ENCODE assay signal across 21 cellular contexts in the genomic region with DNA sequence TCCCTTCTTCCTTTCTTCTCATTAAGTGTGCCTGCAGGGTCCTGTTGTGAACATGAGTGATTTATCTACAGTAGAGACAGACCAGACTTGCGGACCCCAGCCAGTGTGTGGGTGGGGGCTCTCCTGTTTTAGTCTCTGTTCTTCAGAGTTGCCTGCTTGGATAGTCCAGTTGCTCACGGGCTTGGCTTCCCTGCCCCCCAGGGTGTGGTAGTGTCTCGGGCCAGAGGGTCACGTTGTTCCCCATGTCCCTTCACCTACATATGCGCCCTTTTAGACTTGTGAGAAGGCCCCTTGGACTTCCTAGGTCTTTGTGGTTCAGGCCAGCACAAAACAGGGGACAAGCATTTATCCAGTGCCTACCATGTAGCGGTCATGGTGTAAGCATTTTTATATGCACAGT.
A peak's percentile ranks its signal among the peaks of the same experiment; 100 is the strongest.
DNase-seq lines count a peak whose midpoint lies in the region; ATAC-seq and TF ChIP-seq lines count a peak whose summit lies in the region.
"Had no signal": no experiment of that assay in that cellular context is flagged by ENCODE, and none has a peak within 500 bp of the region (broad histone marks: within the 10 kb centered on the region; RNA-seq: fewer than 3 reads in every experiment).

No MANE protein-coding gene starts in this region.

- H3K36me3 Mint-ChIP-seq in stimulated activated naive CD8-positive, alpha-beta T cell treated with anti-CD3 and anti-CD28 coated beads, Interleukin-15, Interleukin-2, amounts not matched to agents 100 ng/mL and 50 ng/mL, for 24 hours (ENCODE audit: low read depth): peaks cover 44% of the 10 kb centered on the region
- H3K36me3 Mint-ChIP-seq in activated naive CD8-positive, alpha-beta T cell treated with anti-CD3 and anti-CD28 coated beads for 36 hours: peaks cover 13% of the 10 kb centered on the region

- H3K4me3 Mint-ChIP-seq in stimulated activated naive CD8-positive, alpha-beta T cell treated with anti-CD3 and anti-CD28 coated beads, Interleukin-15, Interleukin-2, amounts not matched to agents 100 ng/mL and 50 ng/mL, for 24 hours: no peak overlapping the region
- H3K4me3 Mint-ChIP-seq in stimulated activated naive CD8-positive, alpha-beta T cell treated with anti-CD3 and anti-CD28 coated beads, Interleukin-15, amount 100 ng/mL, for 72 hours: peak overlapping the region in 1 of 2 donors; percentile 0
- no peak overlapping the region for H3K4me3 Mint-ChIP-seq in activated naive CD8-positive, alpha-beta T cell treated with anti-CD3 and anti-CD28 coated beads for 36 hours
- H3K4me3 Mint-ChIP-seq: activated naive CD4-positive, alpha-beta T cell treated with anti-CD3 and anti-CD28 coated beads, Interleukin-2, amount 10 ng/mL, durations not matched to agents 7 days and 5 days; naive thymus-derived CD8-positive, alpha-beta T cell had no signal

- ATAC-seq in stimulated activated naive CD8-positive, alpha-beta T cell treated with anti-CD3 and anti-CD28 coated beads, Interleukin-15, amount 100 ng/mL, for 72 hours: no peak
- peak in 2 of 4 donors; percentile 18 to 26 for ATAC-seq in psoas muscle
- ATAC-seq: naive thymus-derived CD8-positive, alpha-beta T cell; T-cell had no signal

- WGBS in esophagus squamous epithelium, 2 donors: 55 to 76% methylated on average over 6 of the region's 6 CpGs
- WGBS in psoas muscle, 3 donors: 37 to 55% (median 47%) methylated on average over 6 of the region's 6 CpGs

- no peaks in the 10 kb centered on the region for H3K9me3 Mint-ChIP-seq in stimulated activated naive CD8-positive, alpha-beta T cell treated with anti-CD3 and anti-CD28 coated beads, Interleukin-15, Interleukin-2, amounts not matched to agents 100 ng/mL and 50 ng/mL, for 24 hours
- H3K9me3 Mint-ChIP-seq in stimulated activated naive CD8-positive, alpha-beta T cell treated with anti-CD3 and anti-CD28 coated beads, Interleukin-15, amount 100 ng/mL, for 72 hours: no peaks in the 10 kb centered on the region
- H3K9me3 Mint-ChIP-seq in activated naive CD8-positive, alpha-beta T cell treated with anti-CD3 and anti-CD28 coated beads for 36 hours: no peaks in the 10 kb centered on the region
- H3K9me3 Mint-ChIP-seq: activated naive CD4-positive, alpha-beta T cell treated with anti-CD3 and anti-CD28 coated beads, Interleukin-2, amount 10 ng/mL, durations not matched to agents 7 days and 5 days; naive thymus-derived CD8-positive, alpha-beta T cell; T-cell had no signal

- H3K4me1 Mint-ChIP-seq in stimulated activated naive CD8-positive, alpha-beta T cell treated with anti-CD3 and anti-CD28 coated beads, Interleukin-15, Interleukin-2, amounts not matched to agents 100 ng/mL and 50 ng/mL, for 24 hours (ENCODE audit: low read depth): peaks cover 31% of the 10 kb centered on the region
- peaks cover 26% of the 10 kb centered on the region for H3K4me1 Mint-ChIP-seq in stimulated activated naive CD8-positive, alpha-beta T cell treated with anti-CD3 and anti-CD28 coated beads, Interleukin-15, amount 100 ng/mL, for 72 hours
- H3K4me1 Mint-ChIP-seq in activated naive CD8-positive, alpha-beta T cell treated with anti-CD3 and anti-CD28 coated beads for 36 hours: peaks cover 6% of the 10 kb centered on the region

- no peak for DNase-seq in stimulated activated naive CD8-positive, alpha-beta T cell treated with anti-CD3 and anti-CD28 coated beads, Interleukin-15, amount 100 ng/mL, for 72 hours
- DNase-seq in esophagus squamous epithelium (lab: John Stamatoyannopoulos, UW): no peak
- peak in 1 of 2 donors; percentile 66 for DNase-seq in psoas muscle
- no peak for DNase-seq in germinal center (ENCODE audit: low spot score)
- no peak for DNase-seq in breast epithelium (ENCODE audit: low spot score in 2 of 2)
- DNase-seq in hippocampal formation (lab: John Stamatoyannopoulos, UW): no peak
- DNase-seq in activated naive CD8-positive, alpha-beta T cell treated with anti-CD3 and anti-CD28 coated beads for 36 hours: no peak
- DNase-seq: activated CD4-positive, alpha-beta T cell treated with anti-CD3 and anti-CD28 coated beads, Interleukin-2, amount 50 U/mL, for 1 hour; activated naive CD4-positive, alpha-beta T cell treated with anti-CD3 and anti-CD28 coated beads, Interleukin-2, amount 10 ng/mL, durations not matched to agents 7 days and 5 days; C1 segment of cervical spinal cord; hypothalamus; Kasumi-1; naive thymus-derived CD8-positive, alpha-beta T cell; NCI-H1048; NCI-H1930; NCI-H226; SIG-M5; stimulated activated CD4-positive, alpha-beta T cell treated with anti-CD3 and anti-CD28 coated beads, Interleukin-2, amount 100 ng/mL, for 24 hours; T-cell had no signal

- H3K27me3 Mint-ChIP-seq in stimulated activated naive CD8-positive, alpha-beta T cell treated with anti-CD3 and anti-CD28 coated beads, Interleukin-15, Interleukin-2, amounts not matched to agents 100 ng/mL and 50 ng/mL, for 24 hours: no peaks in the 10 kb centered on the region
- H3K27me3 Mint-ChIP-seq in stimulated activated naive CD8-positive, alpha-beta T cell treated with anti-CD3 and anti-CD28 coated beads, Interleukin-15, amount 100 ng/mL, for 72 hours: no peaks in the 10 kb centered on the region
- no peaks in the 10 kb centered on the region for H3K27me3 Mint-ChIP-seq in activated naive CD8-positive, alpha-beta T cell treated with anti-CD3 and anti-CD28 coated beads for 36 hours
- H3K27me3 Mint-ChIP-seq: activated naive CD4-positive, alpha-beta T cell treated with anti-CD3 and anti-CD28 coated beads, Interleukin-2, amount 10 ng/mL, durations not matched to agents 7 days and 5 days; naive thymus-derived CD8-positive, alpha-beta T cell; T-cell had no signal

- TF ChIP-seq POLR2A in esophagus squamous epithelium (IDR thresholded peaks at IDR 0.05) (no peak), breast epithelium (IDR thresholded peaks at IDR 0.05) (no peak)

- H3K27me3 ChIP-seq in esophagus squamous epithelium (no peaks in the 10 kb centered on the region), psoas muscle (ENCODE audit: insufficient read depth in 3 of 3, low read length in 2 of 3) (no peaks in the 10 kb centered on the region), breast epithelium (no peaks in the 10 kb centered on the region)

- intact Hi-C loops in esophagus squamous epithelium (cut with DNase I) (no loop called here), psoas muscle (cut with DNase I) (loop anchor here (5.0 kb wide), 2 partner anchors 41 to 86 kb away; no protein-coding TSS in a partner anchor), breast epithelium (cut with DNase I; ENCODE audit: low total_unique reads) (no loop called here)

- peaks cover 7 to 90% (median 18%) of the 10 kb centered on the region in 3 donors for H3K36me3 ChIP-seq in esophagus squamous epithelium
- peaks cover 0 to 36% of the 10 kb centered on the region in 2 donors for H3K36me3 ChIP-seq in psoas muscle (ENCODE audit: insufficient read depth in 1 of 2, low read depth in 1 of 2)
- H3K36me3 ChIP-seq in breast epithelium: no peaks in the 10 kb centered on the region

- H3K4me1 ChIP-seq in esophagus squamous epithelium: peaks cover 31 to 81% (median 59%) of the 10 kb centered on the region in 3 donors
- peaks cover 87% of the 10 kb centered on the region for H3K4me1 ChIP-seq in psoas muscle
- no peaks in the 10 kb centered on the region for H3K4me1 ChIP-seq in breast epithelium

- peak overlapping the region; percentile 56 for H3K27ac Mint-ChIP-seq in stimulated activated naive CD8-positive, alpha-beta T cell treated with anti-CD3 and anti-CD28 coated beads, Interleukin-15, Interleukin-2, amounts not matched to agents 100 ng/mL and 50 ng/mL, for 24 hours
- H3K27ac Mint-ChIP-seq in stimulated activated naive CD8-positive, alpha-beta T cell treated with anti-CD3 and anti-CD28 coated beads, Interleukin-15, amount 100 ng/mL, for 72 hours: no peak overlapping the region
- no peak overlapping the region for H3K27ac Mint-ChIP-seq in activated naive CD8-positive, alpha-beta T cell treated with anti-CD3 and anti-CD28 coated beads for 36 hours
- H3K27ac Mint-ChIP-seq: activated naive CD4-positive, alpha-beta T cell treated with anti-CD3 and anti-CD28 coated beads, Interleukin-2, amount 10 ng/mL, durations not matched to agents 7 days and 5 days had no signal

- no peak for TF ChIP-seq CTCF in esophagus squamous epithelium (IDR thresholded peaks at IDR 0.05)
- no peak for TF ChIP-seq CTCF in psoas muscle (IDR thresholded peaks at IDR 0.05)
- no peak for TF ChIP-seq CTCF in breast epithelium (IDR thresholded peaks at IDR 0.05)

- H3K27ac ChIP-seq in esophagus squamous epithelium: peak overlapping the region; percentile 78 to 89 (median 88)
- H3K27ac ChIP-seq in psoas muscle: peak overlapping the region; percentile 88
- peak overlapping the region in 1 of 2 donors; percentile 28 for H3K27ac ChIP-seq in breast epithelium

- peak overlapping the region; percentile 30 to 51 (median 43) for H3K4me3 ChIP-seq in esophagus squamous epithelium
- peak overlapping the region; percentile 37 for H3K4me3 ChIP-seq in psoas muscle
- no peak overlapping the region for H3K4me3 ChIP-seq in breast epithelium
- H3K4me3 ChIP-seq: HAP-1 had no signal

- H3K9me3 ChIP-seq in esophagus squamous epithelium (no peaks in the 10 kb centered on the region), psoas muscle (no peaks in the 10 kb centered on the region), breast epithelium (no peaks in the 10 kb centered on the region)
- H3K9me3 ChIP-seq: HAP-1 had no signal

Comparison
In these comparisons a context has a peak if more than half of its experiments do, and no peak if none do; other contexts are left out.
1. H3K4me3 ChIP-seq: peak in esophagus squamous epithelium (4 of 4) and psoas muscle (single experiment); none in breast epithelium (0 of 3).
2. intact Hi-C loops: an anchor here in psoas muscle (5.0 kb wide); none called in esophagus squamous epithelium and breast epithelium.